In the genomic region with DNA sequence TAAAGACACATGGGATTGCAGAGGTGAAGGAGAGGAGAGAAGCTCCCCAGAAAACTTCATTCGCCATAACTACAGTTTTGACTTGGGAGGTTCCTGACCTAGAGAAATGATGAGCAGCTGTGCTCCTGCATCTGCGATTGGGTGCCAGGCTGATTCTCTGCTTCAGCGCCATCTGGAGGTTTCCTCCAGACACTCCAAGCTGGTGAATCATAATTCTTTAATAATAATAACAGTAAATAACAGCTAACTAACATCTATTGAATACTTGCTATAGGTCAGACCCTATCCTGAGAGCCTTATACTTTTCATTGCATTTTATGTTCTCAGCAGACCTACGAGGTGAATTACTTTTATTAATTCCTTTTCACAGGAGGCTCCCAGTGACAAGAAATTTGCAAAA, we compare ENCODE assay signal across 10 cellular contexts.
DNase-seq lines count a peak whose midpoint lies in the region; ATAC-seq and TF ChIP-seq lines count a peak whose summit lies in the region.
"Had no signal": no experiment of that assay in that cellular context is flagged by ENCODE, and none has a peak within 500 bp of the region (broad histone marks: within the 10 kb centered on the region; RNA-seq: fewer than 3 reads in every experiment).

No MANE protein-coding gene starts in this region.

- in situ Hi-C loops in astrocyte of the spinal cord (cut with HindIII; ENCODE audit: low sequenced_read_pairs): no loop called here

- no peak overlapping the region for H3K4me3 Mint-ChIP-seq in nephron progenitor cell
- H3K4me3 Mint-ChIP-seq: T-helper 17 cell had no signal

- H3K27ac Mint-ChIP-seq in nephron progenitor cell: no peak overlapping the region
- H3K27ac Mint-ChIP-seq: T-helper 17 cell had no signal

- no peaks in the 10 kb centered on the region for H3K36me3 Mint-ChIP-seq in nephron progenitor cell (ENCODE audit: low read depth)

- peaks cover 3% of the 10 kb centered on the region for H3K27me3 Mint-ChIP-seq in nephron progenitor cell (ENCODE audit: low read depth, poor library complexity)
- H3K27me3 Mint-ChIP-seq: T-helper 17 cell had no signal

- ATAC-seq in GM18502 (IDR thresholded peaks at IDR 0.05; ENCODE audit: poor library complexity, unreplicated experiment): no peak
- ATAC-seq in GM19324 (IDR thresholded peaks at IDR 0.05; ENCODE audit: low FRiP score, unreplicated experiment): no peak
- no peak for ATAC-seq in left lobe of liver
- ATAC-seq in HG03565 (IDR thresholded peaks at IDR 0.05; ENCODE audit: unreplicated experiment): no peak
- ATAC-seq: T-helper 17 cell had no signal

- TF ChIP-seq CTCF in NB4 (IDR thresholded peaks at IDR 0.05; ENCODE audit: low read depth, low read length): peak; percentile 54
- TF ChIP-seq CTCF in astrocyte of the spinal cord (IDR thresholded peaks at IDR 0.05; ENCODE audit: low read depth, low read length): peak; percentile 41
- peak; percentile 62 for TF ChIP-seq CTCF in nephron progenitor cell (IDR thresholded peaks at IDR 0.05)

- DNase-seq in EL (peak; percentile 6), NB4 (ENCODE audit: low read depth) (peak; percentile 26), astrocyte of the spinal cord (ENCODE audit: low read depth, low spot score) (peak; percentile 5), nephron progenitor cell (peak; percentile 38), left lobe of liver (ENCODE audit: low spot score) (no peak)
- DNase-seq: activated naive CD4-positive, alpha-beta T cell treated with Interleukin-2 at 50 U/mL for 16 hours; T-helper 17 cell had no signal

- H3K4me1 Mint-ChIP-seq in nephron progenitor cell: peaks cover 45% of the 10 kb centered on the region
- H3K4me1 Mint-ChIP-seq: T-helper 17 cell had no signal

- H3K4me3 ChIP-seq in NB4 (ENCODE audit: low read depth, low read length): no peak overlapping the region
- H3K4me3 ChIP-seq in astrocyte of the spinal cord (ENCODE audit: low read depth, low read length): no peak overlapping the region

- H3K9me3 Mint-ChIP-seq in nephron progenitor cell: no peaks in the 10 kb centered on the region

- TF ChIP-seq POLR2A in NB4 (IDR thresholded peaks at IDR 0.05; ENCODE audit: extremely low read depth, insufficient read length): no peak
